Comparison of ENCODE assay signal across 22 cellular contexts in the genomic region with DNA sequence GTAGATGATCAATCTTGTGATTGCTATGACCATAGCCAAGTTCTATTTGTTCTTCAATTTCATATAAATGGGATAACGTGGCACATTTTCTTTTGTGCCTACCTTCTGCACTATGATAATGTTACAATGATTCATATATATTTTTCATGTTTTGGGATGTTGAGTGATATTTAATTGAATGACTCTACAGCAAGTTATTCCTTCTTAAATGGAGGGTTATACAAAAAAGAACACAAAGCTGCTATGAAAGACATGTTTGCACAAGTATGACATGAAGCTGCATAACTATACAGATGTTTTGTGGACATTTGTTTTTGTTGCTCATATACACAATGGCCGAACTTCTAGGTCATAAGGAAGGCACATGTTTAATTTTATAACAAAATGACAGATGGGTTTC.
A peak's percentile ranks its signal among the peaks of the same experiment; 100 is the strongest.
DNase-seq lines count a peak whose midpoint lies in the region; ATAC-seq, FAIRE-seq and TF ChIP-seq lines count a peak whose summit lies in the region.
"Had no signal": no experiment of that assay in that cellular context is flagged by ENCODE, and none has a peak within 500 bp of the region (broad histone marks: within the 10 kb centered on the region; RNA-seq: fewer than 3 reads in every experiment).

No MANE protein-coding gene starts in this region.

- H3K27ac Mint-ChIP-seq in neural progenitor cell: no peak overlapping the region
- H3K27ac Mint-ChIP-seq: CD14-positive monocyte; CD4-positive, alpha-beta memory T cell; CD4-positive, CD25-positive, alpha-beta regulatory T cell; CD8-positive, alpha-beta memory T cell had no signal

- no peaks in the 10 kb centered on the region for H3K4me1 Mint-ChIP-seq in neural progenitor cell
- H3K4me1 Mint-ChIP-seq: CD14-positive monocyte; CD4-positive, alpha-beta memory T cell; CD4-positive, CD25-positive, alpha-beta regulatory T cell; CD8-positive, alpha-beta memory T cell had no signal

- no peaks in the 10 kb centered on the region for H4K20me1 ChIP-seq in neural progenitor cell (ENCODE audit: low read depth)
- H4K20me1 ChIP-seq: BLaER1 had no signal

- no peak overlapping the region for H2AFZ ChIP-seq in neural progenitor cell (replicated peaks)

- H3F3A ChIP-seq in neural progenitor cell (ENCODE audit: low read depth): no peaks in the 10 kb centered on the region

- H3K9me3 ChIP-seq in neural progenitor cell (ENCODE audit: low read depth): no peaks in the 10 kb centered on the region
- H3K9me3 ChIP-seq: BE2C, BLaER1 had no signal

- H3K27me3 Mint-ChIP-seq in neural progenitor cell (ENCODE audit: insufficient read depth, low read depth): no peaks in the 10 kb centered on the region
- H3K27me3 Mint-ChIP-seq: CD4-positive, alpha-beta memory T cell; CD4-positive, CD25-positive, alpha-beta regulatory T cell; CD8-positive, alpha-beta memory T cell had no signal

- peak overlapping the region; percentile 3 for H3K4me2 ChIP-seq in neural progenitor cell
- H3K4me2 ChIP-seq: BLaER1 had no signal

- H3K4me3 ChIP-seq in bronchial epithelial cell (ENCODE audit: low read depth, low read length): no peak overlapping the region
- H3K4me3 ChIP-seq in neural progenitor cell: no peak overlapping the region
- H3K4me3 ChIP-seq: BLaER1 had no signal

- peaks cover 9% of the 10 kb centered on the region for H3K4me1 ChIP-seq in neural progenitor cell
- H3K4me1 ChIP-seq: BE2C, BLaER1 had no signal

- FAIRE-seq in bronchial epithelial cell (lab: Jason Lieb, UNC): no peak
- FAIRE-seq: A204.1, G401.6, GM12891, GM18507 had no signal

- peak; percentile 14 for DNase-seq in bronchial epithelial cell (ENCODE audit: low read depth)
- DNase-seq in epithelial cell of prostate (ENCODE audit: low read depth, low spot score): peak; percentile 34
- DNase-seq in neural progenitor cell (ENCODE audit: low spot score): no peak
- no peak for DNase-seq in nucleus accumbens (lab: John Stamatoyannopoulos, UW)
- no peak for DNase-seq in central memory CD4-positive, alpha-beta T cell
- DNase-seq: 8988T; ACHN; BE2C; C1 segment of cervical spinal cord; CD4-positive, alpha-beta memory T cell; CD4-positive, CD25-positive, alpha-beta regulatory T cell; CD8-positive, alpha-beta memory T cell; COR-L47; DMS79 treated with DMSO at 0.1 percent for 48 hours; GF-D8 had no signal

- H3K79me2 ChIP-seq in neural progenitor cell (ENCODE audit: low read depth): no peaks in the 10 kb centered on the region

- H3K27me3 ChIP-seq in bronchial epithelial cell (ENCODE audit: control insufficient read depth, insufficient read depth, low read length): no peaks in the 10 kb centered on the region
- no peaks in the 10 kb centered on the region for H3K27me3 ChIP-seq in neural progenitor cell
- H3K27me3 ChIP-seq: BE2C, BLaER1 had no signal

- no peak overlapping the region for H3K9ac ChIP-seq in neural progenitor cell
- H3K9ac ChIP-seq: BLaER1 had no signal

- H3K4me3 Mint-ChIP-seq in neural progenitor cell: no peak overlapping the region
- H3K4me3 Mint-ChIP-seq: CD14-positive monocyte; CD4-positive, alpha-beta memory T cell; CD4-positive, CD25-positive, alpha-beta regulatory T cell; CD8-positive, alpha-beta memory T cell had no signal

- H3K36me3 ChIP-seq in bronchial epithelial cell (ENCODE audit: control insufficient read depth, insufficient read depth, low read length): no peaks in the 10 kb centered on the region
- no peaks in the 10 kb centered on the region for H3K36me3 ChIP-seq in neural progenitor cell
- H3K36me3 ChIP-seq: BE2C, BLaER1 had no signal

- ATAC-seq in GM21381 (IDR thresholded peaks at IDR 0.05; ENCODE audit: unreplicated experiment): no peak

- H3K27ac ChIP-seq in epithelial cell of prostate (peak overlapping the region; percentile 49), neural progenitor cell (no peak overlapping the region)
- H3K27ac ChIP-seq: BLaER1 had no signal

- H3K36me3 Mint-ChIP-seq in neural progenitor cell: no peaks in the 10 kb centered on the region
- H3K36me3 Mint-ChIP-seq: CD14-positive monocyte; CD4-positive, alpha-beta memory T cell; CD4-positive, CD25-positive, alpha-beta regulatory T cell; CD8-positive, alpha-beta memory T cell had no signal

- H3K9me3 Mint-ChIP-seq in neural progenitor cell: peaks cover 2% of the 10 kb centered on the region

- TF ChIP-seq CTCF in bronchial epithelial cell (IDR thresholded peaks at IDR 0.05; ENCODE audit: insufficient read depth, low read length, severe bottlenecking): no peak
- no peak for TF ChIP-seq CTCF in neural progenitor cell (IDR thresholded peaks at IDR 0.05)

Comparison
In these comparisons a context has a peak if more than half of its experiments do, and no peak if none do; other contexts are left out.
1. DNase-seq: peak in bronchial epithelial cell (single experiment) and epithelial cell of prostate (single experiment); none in neural progenitor cell (single experiment), nucleus accumbens (0 of 56) and central memory CD4-positive, alpha-beta T cell (single experiment).